1 cellular context compared by ENCODE assay signal in genomic region chr7:44377681-44378421, GRCh38.
TF ChIP-seq lines count a peak whose summit lies in the region.

No MANE protein-coding gene starts in this region.

TF ChIP-seq in SK-N-SH treated with all-trans-retinoic acid at 6 μM for 48 hours, 23 proteins besides CTCF, POLR2A, EP300 and RAD21 (continued from another document):
- no peak for TF ChIP-seq CSRNP3 (CRISPR knock-in tag; IDR thresholded peaks at IDR 0.05)
- no peak for TF ChIP-seq ZC3H10 (CRISPR knock-in tag; IDR thresholded peaks at IDR 0.05)
- no peak for TF ChIP-seq ZNF8 (CRISPR knock-in tag; IDR thresholded peaks at IDR 0.05)
- no peak for TF ChIP-seq RARB (CRISPR knock-in tag; IDR thresholded peaks at IDR 0.05)
- TF ChIP-seq TOX (CRISPR knock-in tag; IDR thresholded peaks at IDR 0.05; ENCODE audit: borderline replicate concordance) = no peak
- no peak for TF ChIP-seq ZFP3 (CRISPR knock-in tag; IDR thresholded peaks at IDR 0.05)
- no peak for TF ChIP-seq ZNF70 (CRISPR knock-in tag; IDR thresholded peaks at IDR 0.05)
- TF ChIP-seq PPARA (CRISPR knock-in tag; IDR thresholded peaks at IDR 0.05; ENCODE audit: borderline replicate concordance) = no peak
